In the genomic region with DNA sequence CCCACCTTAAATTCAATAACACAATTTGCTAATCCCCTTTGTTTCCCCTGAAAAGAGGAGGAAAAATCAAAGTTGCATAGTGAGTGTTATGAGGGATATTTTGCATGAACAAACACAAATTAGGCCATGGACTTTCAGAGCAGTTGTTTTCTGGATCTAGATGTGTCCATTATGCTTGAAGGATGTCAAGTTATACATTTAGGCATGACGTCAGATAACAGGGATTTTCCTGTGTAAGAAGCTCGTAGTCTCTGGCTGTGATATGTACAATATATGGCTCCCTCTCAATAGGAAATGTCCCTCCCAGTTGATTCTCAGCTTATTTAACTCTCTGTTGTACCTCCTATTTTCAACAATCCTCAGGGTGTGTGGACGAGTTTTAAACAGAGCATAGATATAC, we compare ENCODE assay signal across 1 cellular context.
TF ChIP-seq lines count a peak whose summit lies in the region.

No MANE protein-coding gene starts in this region.

TF ChIP-seq in HepG2, 621 proteins besides CTCF, POLR2A, EP300 and RAD21:
- TF ChIP-seq, protein P1, sequence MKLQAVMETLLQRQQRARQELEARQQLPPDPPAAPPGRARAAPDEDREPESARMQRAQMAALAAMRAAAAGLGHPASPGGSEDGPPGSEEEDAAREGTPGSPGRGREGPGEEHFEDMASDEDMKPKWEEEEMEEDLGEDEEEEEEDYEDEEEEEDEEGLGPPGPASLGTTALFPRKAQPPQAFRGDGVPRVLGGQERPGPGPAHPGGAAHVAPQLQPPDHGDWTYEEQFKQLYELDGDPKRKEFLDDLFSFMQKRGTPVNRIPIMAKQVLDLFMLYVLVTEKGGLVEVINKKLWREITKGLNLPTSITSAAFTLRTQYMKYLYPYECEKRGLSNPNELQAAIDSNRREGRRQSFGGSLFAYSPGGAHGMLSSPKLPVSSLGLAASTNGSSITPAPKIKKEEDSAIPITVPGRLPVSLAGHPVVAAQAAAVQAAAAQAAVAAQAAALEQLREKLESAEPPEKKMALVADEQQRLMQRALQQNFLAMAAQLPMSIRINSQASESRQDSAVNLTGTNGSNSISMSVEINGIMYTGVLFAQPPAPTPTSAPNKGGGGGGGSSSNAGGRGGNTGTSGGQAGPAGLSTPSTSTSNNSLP (IDR thresholded peaks at IDR 0.05; ENCODE audit: low read depth, low read length) = no peak
- TF ChIP-seq ZNF724P (CRISPR knock-in tag; IDR thresholded peaks at IDR 0.05; ENCODE audit: borderline replicate concordance) (no peak), ATF7 (IDR thresholded peaks at IDR 0.05) (peak; percentile 65), ATF7 (CRISPR knock-in tag; IDR thresholded peaks at IDR 0.05) (no peak), CREB1 (IDR thresholded peaks at IDR 0.05) (peak; percentile 63), CREB1 (CRISPR knock-in tag; IDR thresholded peaks at IDR 0.05) (no peak), SUZ12 (IDR thresholded peaks at IDR 0.05; ENCODE audit: low read depth, low read length) (no peak), HDAC2 (CRISPR knock-in tag; IDR thresholded peaks at IDR 0.05) (no peak), TAF15 (IDR thresholded peaks at IDR 0.05; ENCODE audit: low read depth, low read length, poor library complexity, severe bottlenecking) (no peak)
